Comparison of ENCODE assay signal across 8 cellular contexts in the genomic region with DNA sequence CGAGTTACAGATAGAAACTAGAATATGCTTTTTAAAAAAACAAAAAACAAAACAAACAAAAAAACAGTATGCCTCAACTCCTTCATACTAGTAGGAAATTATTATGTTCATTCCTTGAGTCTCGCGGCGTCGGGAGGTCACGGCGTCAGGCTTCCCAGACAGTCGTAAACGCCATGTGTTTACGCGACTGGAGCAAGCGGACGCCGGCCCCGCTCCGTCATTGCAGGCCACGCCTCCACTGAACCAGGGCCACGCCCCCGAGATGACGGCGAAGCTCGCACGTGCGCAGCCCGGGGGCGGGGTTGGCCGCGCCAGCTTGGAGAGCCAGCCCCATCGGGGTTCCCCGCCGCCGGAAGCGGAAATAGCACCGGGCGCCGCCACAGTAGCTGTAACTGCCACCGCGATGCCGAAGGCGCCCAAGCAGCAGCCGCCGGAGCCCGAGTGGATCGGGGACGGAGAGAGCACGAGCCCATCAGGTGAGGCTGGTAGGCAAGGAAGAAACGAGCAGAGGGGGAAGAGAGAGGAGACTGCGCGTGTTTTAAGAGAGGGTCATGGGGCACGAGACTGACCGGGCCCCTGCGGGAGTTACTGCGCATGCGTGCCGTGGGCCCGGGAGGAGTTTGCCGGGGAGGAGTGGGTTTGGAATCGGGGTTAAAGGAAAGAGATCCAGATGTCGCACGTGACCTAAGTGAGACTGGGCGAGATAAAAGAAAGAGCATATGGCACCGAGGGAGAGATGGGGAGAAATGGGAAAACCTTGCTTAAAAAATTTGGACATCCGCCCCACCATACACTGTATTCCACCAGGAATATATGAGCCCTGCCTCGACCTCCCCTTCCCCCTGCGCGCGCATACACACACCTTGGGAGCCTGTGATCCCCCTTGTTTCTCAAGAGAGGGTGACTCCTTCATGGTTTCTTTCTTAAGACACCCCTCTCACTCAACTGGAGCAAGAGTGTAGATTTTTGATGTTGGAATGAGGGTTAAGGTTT. TPM values are rescaled to one million over a fixed set of nuclear protein-coding genes. Genes with fewer than 3 reads are reported as not detected.
A peak's percentile ranks its signal among the peaks of the same experiment; 100 is the strongest.
DNase-seq lines count a peak whose midpoint lies in the region; ATAC-seq, FAIRE-seq and TF ChIP-seq lines count a peak whose summit lies in the region.

A gene (plus strand): TSS at position 358 of the 993 bp plus-strand sequence. CDS start 46 bp downstream, at position 404.

- peak within 1 kb of the TSS; percentile 86 for H4K5ac ChIP-seq in IMR-90 (ENCODE audit: low read depth, low read length)

- FAIRE-seq in endothelial cell of umbilical vein (lab: Jason Lieb, UNC), result peak; percentile 95

- in situ Hi-C loops in IMR-90 (cut with MboI; ENCODE audit: low sequenced_read_pairs), result no loop called here

- peak within 1 kb of the TSS; percentile 89 for H2BK120ac ChIP-seq in IMR-90 (ENCODE audit: low read depth, low read length)

- H3K9ac ChIP-seq in IMR-90 (ENCODE audit: low read depth, low read length), result peak within 1 kb of the TSS; percentile 95
- H3K9ac ChIP-seq in endothelial cell of umbilical vein (replicated peaks; ENCODE audit: extremely low read depth, insufficient read depth, low read length), result peak within 1 kb of the TSS; percentile 90

- H3K36me3 ChIP-seq in IMR-90 (ENCODE audit: control insufficient read depth, insufficient read depth, low read length), result 0 out of 2 replicates have a peak, but pooled peaks cover 1% of the 10 kb centered on the region
- H3K36me3 ChIP-seq in endothelial cell of umbilical vein (ENCODE audit: control insufficient read depth in 2 of 2, extremely low read depth in 1 of 2, insufficient read depth in 2 of 2, low read length in 2 of 2), result no peaks in the 10 kb centered on the region

- peak within 1 kb of the TSS; percentile 96 for H2AK9ac ChIP-seq in IMR-90 (replicated peaks; ENCODE audit: low read depth, low read length, poor library complexity)

- 1% methylated on average over 35 of the region's 67 CpGs; no CpG with 5 or more reads in 1 of the 2 experiments for WGBS in IMR-90 (ENCODE audit: extremely low coverage in 2 of 2, insufficient read length in 1 of 2), 2 experiments

- 0 out of 2 replicates have a peak within 1 kb of the TSS, but pooled peaks have one; percentile 36 for H2BK20ac ChIP-seq in IMR-90 (ENCODE audit: low read depth, low read length)

- dilution Hi-C loops in IMR-90 (cut with HindIII; ENCODE audit: low sequenced_read_pairs, unreplicated experiment), result no loop called here
- dilution Hi-C loops in endothelial cell of umbilical vein (cut with MboI; ENCODE audit: extremely low pct_ligation_motif_present, low sequenced_read_pairs), result no loop called here

- H4K91ac ChIP-seq in IMR-90 (ENCODE audit: insufficient read depth, low read depth, low read length), result peak within 1 kb of the TSS; percentile 99

- TF ChIP-seq CTCF in IMR-90 (conservative IDR thresholded peaks at IDR 0.05; ENCODE audit: low read depth, low read length) (no peak), endothelial cell of umbilical vein (IDR thresholded peaks at IDR 0.05; ENCODE audit: extremely low read depth in 1 of 2, insufficient read depth in 1 of 2, low read depth in 1 of 2, low read length in 2 of 2) (no peak)

- H3K9me3 ChIP-seq in IMR-90 (ENCODE audit: control insufficient read depth, insufficient read depth, low read length), result no peaks in the 10 kb centered on the region
- H3K9me3 ChIP-seq in endothelial cell of umbilical vein (replicated peaks; ENCODE audit: control insufficient read depth, insufficient read depth, low read length), result no peaks in the 10 kb centered on the region

- H3K4me3 ChIP-seq in IMR-90 (ENCODE audit: insufficient read depth, low read depth, low read length) (peak within 1 kb of the TSS; percentile 74), endothelial cell of umbilical vein (replicated peaks in 1 of 3; ENCODE audit: insufficient read depth in 1 of 3, low read depth in 1 of 3, low read length in 3 of 3) (peak within 1 kb of the TSS; percentile 57 to 86 (median 76))

- H3K27ac ChIP-seq in IMR-90 (ENCODE audit: insufficient read depth, low read length) (peak within 1 kb of the TSS; percentile 95), endothelial cell of umbilical vein (ENCODE audit: insufficient read depth, low read depth, low read length) (peak within 1 kb of the TSS; percentile 86)

- H3K27me3 ChIP-seq in IMR-90 (ENCODE audit: control insufficient read depth, insufficient read depth, low read length) (no peaks in the 10 kb centered on the region), endothelial cell of umbilical vein (ENCODE audit: control insufficient read depth in 2 of 2, insufficient read depth in 2 of 2, low read length in 2 of 2) (no peaks in the 10 kb centered on the region)

- H3K23ac ChIP-seq in IMR-90 (ENCODE audit: low read depth, low read length), result peak within 1 kb of the TSS; percentile 95

- CTCF ChIA-PET in IMR-90 (lab: Yijun Ruan, JAX), result interaction anchor here (0.5 to 1.5 kb wide), 2 partner anchors 8 to 30 kb away, joined by 3 to 4 read pairs; no protein-coding TSS in a partner anchor
- CTCF ChIA-PET in endothelial cell of umbilical vein (lab: Charles Lee), result interaction anchor here (0.6 to 2.7 kb wide), 12 partner anchors 9 to 160 kb away, joined by 3 to 17 read pairs (median 6); a partner anchor contains a TSS

- H3K4me2 ChIP-seq in IMR-90 (ENCODE audit: low read depth, low read length) (peak within 1 kb of the TSS; percentile 90), endothelial cell of umbilical vein (ENCODE audit: insufficient read depth, low read length) (peak within 1 kb of the TSS; percentile 87)

- ATAC-seq in GM21528 (IDR thresholded peaks at IDR 0.05; ENCODE audit: low FRiP score, unreplicated experiment) (peak; percentile 89), IMR-90 (ENCODE audit: low read depth) (peak; percentile 98)

- H3K79me1 ChIP-seq in IMR-90 (ENCODE audit: low read depth in 1 of 2, low read length in 2 of 2), result peaks cover 17 to 42% of the 10 kb centered on the region in 2 experiments

- peak within 1 kb of the TSS; percentile 98 for H2AK5ac ChIP-seq in IMR-90 (ENCODE audit: low read depth, low read length)

- H2BK5ac ChIP-seq in IMR-90 (ENCODE audit: low read depth, low read length, poor library complexity, severe bottlenecking), result peak within 1 kb of the TSS; percentile 91

- peaks cover 42% of the 10 kb centered on the region for H4K20me1 ChIP-seq in IMR-90 (ENCODE audit: insufficient read depth, low read length)
- H4K20me1 ChIP-seq in endothelial cell of umbilical vein (replicated peaks; ENCODE audit: control insufficient read depth, extremely low read depth, insufficient read depth, low read length), result no peaks in the 10 kb centered on the region

- peak within 1 kb of the TSS; percentile 97 for H3K56ac ChIP-seq in IMR-90 (ENCODE audit: extremely low read depth, insufficient read depth, low read length)

- peaks cover 3% of the 10 kb centered on the region for H3K4me1 ChIP-seq in IMR-90 (ENCODE audit: control insufficient read depth, insufficient read depth, low read length)
- peaks cover 18% of the 10 kb centered on the region for H3K4me1 ChIP-seq in endothelial cell of umbilical vein (ENCODE audit: control insufficient read depth, extremely low read depth, insufficient read depth, low read length)

- DNase-seq in DMS 273 (lab: John Stamatoyannopoulos, UW; ENCODE audit: unreplicated experiment), result peak; percentile 99
- peak; percentile 96 for DNase-seq in IMR-90
- DNase-seq in OCI-M1 (lab: John Stamatoyannopoulos, UW), result peak; percentile 99
- peak; percentile 100 for DNase-seq in activated T-cell treated with anti-CD3 and anti-CD28 coated beads for 24 hours (ENCODE audit: low read depth)
- DNase-seq in endothelial cell of umbilical vein (ENCODE audit: low read depth, low spot score), result peak; percentile 99
- DNase-seq in middle frontal gyrus (ENCODE audit: extremely low spot score, low spot score), result peak; percentile 94
- peak; percentile 100 for DNase-seq in stimulated activated CD8-positive, alpha-beta memory T cell treated with anti-CD3 and anti-CD28 coated beads, Interleukin-2, amount 100 ng/mL, for 48 hours (ENCODE audit: low read depth in 2 of 2)

- peak; percentile 93 for TF ChIP-seq POLR2A in IMR-90 (IDR thresholded peaks at IDR 0.05; ENCODE audit: low read depth, low read length)
- no peak for TF ChIP-seq POLR2A in endothelial cell of umbilical vein (IDR thresholded peaks at IDR 0.05; ENCODE audit: low read depth, low read length)

- peak within 1 kb of the TSS; percentile 90 to 100 for H4K8ac ChIP-seq in IMR-90 (ENCODE audit: low read depth in 2 of 2, low read length in 2 of 2)

- peak within 1 kb of the TSS; percentile 99 for H3K14ac ChIP-seq in IMR-90 (replicated peaks; ENCODE audit: low read depth, low read length)

- intact Hi-C loops in IMR-90 (cut with micrococcal nuclease) (loop anchor here (1.0 kb wide), 1 partner anchor 14 kb away; a partner anchor contains a TSS), endothelial cell of umbilical vein (cut with micrococcal nuclease) (loop anchor here (1.0 kb wide), 4 partner anchors 15 to 88 kb away; a partner anchor contains a TSS)

- peak within 1 kb of the TSS; percentile 96 for H2AFZ ChIP-seq in IMR-90 (replicated peaks; ENCODE audit: low read length, poor library complexity)
- peak within 1 kb of the TSS; percentile 93 for H2AFZ ChIP-seq in endothelial cell of umbilical vein (ENCODE audit: low read depth, low read length)

- H3K9me1 ChIP-seq in IMR-90 (ENCODE audit: insufficient read depth, low read length) (peaks cover 5% of the 10 kb centered on the region; the same call in 1 of the 2 replicates), endothelial cell of umbilical vein (replicated peaks; ENCODE audit: control insufficient read depth, extremely low read depth, insufficient read depth, low read length) (no peaks in the 10 kb centered on the region)

- POLR2A ChIA-PET in IMR-90 (lab: Charles Lee; ENCODE audit: unreplicated experiment) (interaction anchor here (0.5 to 0.6 kb wide), 2 partner anchors 16 to 146 kb away, joined by 3 to 31 read pairs; a partner anchor contains a TSS), endothelial cell of umbilical vein (lab: Charles Lee) (interaction anchor here (0.9 to 1.9 kb wide), 3 partner anchors 14 to 43 kb away, joined by 4 to 9 read pairs (median 6); a partner anchor contains a TSS)

- TF ChIP-seq RAD21 in IMR-90 (IDR thresholded peaks at IDR 0.05; ENCODE audit: low read length), result no peak

- H2BK15ac ChIP-seq in IMR-90 (ENCODE audit: low read depth, low read length), result peak within 1 kb of the TSS; percentile 71; the same call in 2 of the 3 replicates

- BruUV-seq in IMR-90 (replicated peaks; lab: Mats Ljungman, UMichigan), result TSS peak; percentile 66
- TSS peak; percentile 69 for BruUV-seq in endothelial cell of umbilical vein (replicated peaks; lab: Mats Ljungman, UMichigan)

- H3K18ac ChIP-seq in IMR-90 (ENCODE audit: low read depth, low read length), result peak within 1 kb of the TSS; percentile 89

- H3K4ac ChIP-seq in IMR-90 (ENCODE audit: low read depth, low read length), result peak within 1 kb of the TSS; percentile 99

- peaks cover 41% of the 10 kb centered on the region for H3K79me2 ChIP-seq in endothelial cell of umbilical vein (ENCODE audit: control insufficient read depth, insufficient read depth, low read length)

RNA-seq across cellular contexts. Expression of the gene that starts here (rescaled TPM):
- total RNA-seq in IMR-90 (2012; rRNA removed) (47.5 and 48.6 TPM in 2 replicates), endothelial cell of umbilical vein (55.8 and 60.3 TPM in 2 replicates)
- polyA plus RNA-seq in IMR-90 (2012; rRNA removed) (35.8 and 39.1 TPM in 2 replicates), endothelial cell of umbilical vein (29.0 and 34.0 TPM in 2 replicates)
- polyA plus RNA-seq in IMR-90 (2012; cell fraction: cytosol; rRNA removed), result 29.2 and 30.4 TPM in 2 replicates
- polyA plus RNA-seq in IMR-90 (2012; cell fraction: nucleus; rRNA removed; ENCODE audit: low replicate concordance), result 48.3 and 57.9 TPM in 2 replicates
- polyA plus RNA-seq in endothelial cell of umbilical vein (2011; cell fraction: cytosol; rRNA removed), result 37.2 and 42.3 TPM in 2 replicates
- polyA plus RNA-seq in endothelial cell of umbilical vein (2011; cell fraction: nucleus; rRNA removed), result 73.9 and 111 TPM in 2 replicates
- polyA plus RNA-seq in endothelial cell of umbilical vein (2012), result 53.7 and 54.0 TPM in 2 replicates
- 48.1 and 55.2 TPM in 2 replicates for polyA minus RNA-seq in endothelial cell of umbilical vein
- 50.5 TPM for polyA minus RNA-seq in endothelial cell of umbilical vein (2011; cell fraction: cytosol; rRNA and poly(A)+ RNA removed)
- polyA minus RNA-seq in endothelial cell of umbilical vein (2011; cell fraction: nucleus; rRNA and poly(A)+ RNA removed), result 23.3 and 30.2 TPM in 2 replicates

Comparison
In these comparisons a context has a peak if more than half of its experiments do, and no peak if none do; other contexts are left out.
1. Peak in every context shown above with its lines: DNase-seq, ATAC-seq, H3K4me3 ChIP-seq and H3K27ac ChIP-seq.